In the genomic region with DNA sequence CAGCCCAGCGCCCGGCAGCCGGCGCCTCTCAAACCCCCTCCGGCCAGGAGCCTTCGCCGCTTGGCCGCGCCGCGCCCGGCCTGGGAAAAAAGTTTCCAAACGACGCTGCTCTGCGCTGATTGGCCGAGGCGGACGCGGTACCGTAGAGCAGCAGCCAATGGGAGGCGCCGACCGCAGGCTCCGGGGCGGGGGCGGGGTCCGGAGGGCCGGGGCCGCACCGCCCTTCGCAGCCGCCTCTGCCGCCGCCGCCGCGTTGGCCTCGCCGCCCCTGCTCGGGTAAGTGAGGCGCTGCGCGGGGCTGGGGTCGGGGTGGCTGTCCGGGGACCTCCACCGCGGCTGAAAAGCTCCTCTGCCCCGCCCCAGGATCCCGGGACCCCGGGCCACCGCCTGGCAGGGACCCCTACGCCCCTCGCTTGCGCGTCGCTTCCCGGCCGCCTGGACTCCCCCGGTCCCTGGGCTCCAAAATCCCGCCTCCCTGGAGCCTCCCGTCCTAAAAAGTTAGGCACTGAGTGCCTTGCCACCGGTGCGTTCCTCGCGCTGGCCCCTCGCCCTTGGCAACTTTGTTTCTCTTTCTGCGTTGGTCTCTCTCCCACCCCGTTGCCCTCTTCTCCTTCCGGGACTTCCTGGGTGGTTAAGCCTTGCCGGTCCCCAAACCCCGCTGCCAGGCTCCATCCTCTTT, we compare ENCODE assay signal across 8 cellular contexts. TPM values are rescaled to one million over a fixed set of nuclear protein-coding genes. Genes with fewer than 3 reads are reported as not detected.
DNase-seq lines count a peak whose midpoint lies in the region.

A gene with protein sequence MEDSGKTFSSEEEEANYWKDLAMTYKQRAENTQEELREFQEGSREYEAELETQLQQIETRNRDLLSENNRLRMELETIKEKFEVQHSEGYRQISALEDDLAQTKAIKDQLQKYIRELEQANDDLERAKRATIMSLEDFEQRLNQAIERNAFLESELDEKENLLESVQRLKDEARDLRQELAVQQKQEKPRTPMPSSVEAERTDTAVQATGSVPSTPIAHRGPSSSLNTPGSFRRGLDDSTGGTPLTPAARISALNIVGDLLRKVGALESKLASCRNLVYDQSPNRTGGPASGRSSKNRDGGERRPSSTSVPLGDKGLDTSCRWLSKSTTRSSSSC (plus strand): TSS at position 227 of the 679 bp plus-strand sequence. CDS start 14,534 bp downstream, outside the sequence.

- peak within 1 kb of the TSS; percentile 89 to 91 for H3K9ac ChIP-seq in stomach smooth muscle (ENCODE audit: low read length in 2 of 2)

- peak; percentile 93 for DNase-seq in ELR (ENCODE audit: low read depth)
- peak; percentile 67 for DNase-seq in GOT3 (lab: John Stamatoyannopoulos, UW)
- peak; percentile 92 for DNase-seq in LoVo (ENCODE audit: low spot score)
- peak; percentile 94 for DNase-seq in SJSA1 (ENCODE audit: low read depth in 1 of 2, low spot score in 2 of 2)
- DNase-seq in activated gamma-delta T cell treated with anti-CD3 and anti-CD28 coated beads, Interleukin-2, amount 50 U/mL, for 16 hours (ENCODE audit: low read depth): peak; percentile 78
- DNase-seq in foreskin melanocyte: peak; percentile 87

- H3K9me3 ChIP-seq in SJSA1 (replicated peaks): no peaks in the 10 kb centered on the region
- no peaks in the 10 kb centered on the region for H3K9me3 ChIP-seq in neuron (ENCODE audit: low read length)
- no peaks in the 10 kb centered on the region for H3K9me3 ChIP-seq in stomach smooth muscle (ENCODE audit: control insufficient read depth in 2 of 2, low read length in 2 of 2)

- peak within 1 kb of the TSS; percentile 96 for H3K4me3 ChIP-seq in SJSA1
- peak within 1 kb of the TSS; percentile 88 for H3K4me3 ChIP-seq in neuron (ENCODE audit: low read length)
- H3K4me3 ChIP-seq in stomach smooth muscle (ENCODE audit: low read length in 2 of 2): peak within 1 kb of the TSS; percentile 93 to 97

- H3K27ac ChIP-seq in SJSA1 (peak within 1 kb of the TSS; percentile 94), stomach smooth muscle (ENCODE audit: low read length) (peak within 1 kb of the TSS; percentile 80)

- H3K36me3 ChIP-seq in SJSA1: peaks cover 37% of the 10 kb centered on the region
- H3K36me3 ChIP-seq in neuron (ENCODE audit: insufficient read depth, low read length): peaks cover 3% of the 10 kb centered on the region
- H3K36me3 ChIP-seq in stomach smooth muscle (ENCODE audit: control insufficient read depth in 2 of 2, insufficient read depth in 2 of 2, low read length in 2 of 2): no peaks in the 10 kb centered on the region

- H2AFZ ChIP-seq in neuron (ENCODE audit: low read depth, low read length): peak within 1 kb of the TSS; percentile 98

- no peaks in the 10 kb centered on the region for H3K27me3 ChIP-seq in SJSA1 (replicated peaks)
- no peaks in the 10 kb centered on the region for H3K27me3 ChIP-seq in neuron (ENCODE audit: insufficient read depth, low read length)
- H3K27me3 ChIP-seq in stomach smooth muscle (ENCODE audit: control insufficient read depth in 1 of 2, insufficient read depth in 2 of 2, low read length in 2 of 2): no peaks in the 10 kb centered on the region

- peaks cover 65% of the 10 kb centered on the region for H3K4me1 ChIP-seq in SJSA1 (replicated peaks)
- peaks cover 12% of the 10 kb centered on the region for H3K4me1 ChIP-seq in neuron (ENCODE audit: insufficient read depth, low read length)
- H3K4me1 ChIP-seq in stomach smooth muscle (ENCODE audit: control insufficient read depth, insufficient read depth, low read length): peaks cover 33% of the 10 kb centered on the region

RNA-seq across cellular contexts. Expression of the gene that starts here (rescaled TPM):
- total RNA-seq in SJSA1 (2014; rRNA removed; shearing (Covaris generic)): 61.8 and 94.0 TPM in 2 replicates

Comparison
In these comparisons a context has a peak if more than half of its experiments do, and no peak if none do; other contexts are left out.
1. Peak in every context shown above with its lines: DNase-seq, H3K4me3 ChIP-seq and H3K27ac ChIP-seq.